22 cellular contexts compared by ENCODE assay signal in genomic region chr19:17659996-17660395, GRCh38. TPM values are rescaled to one million over a fixed set of nuclear protein-coding genes. Genes with fewer than 3 reads are reported as not detected.
"Had no signal": no experiment of that assay in that cellular context is flagged by ENCODE, and none has a peak within 500 bp of the region (broad histone marks: within the 10 kb centered on the region; RNA-seq: fewer than 3 reads in every experiment).

No MANE protein-coding gene starts in this region.

- H3K4me3 ChIP-seq: heart left ventricle, mucosa of descending colon, skin epidermis had no signal

- H3K27ac ChIP-seq: epithelial cell of prostate, parathyroid adenoma had no signal

- DNase-seq: activated T-cell treated with anti-CD3 and anti-CD28 coated beads, Interleukin-2, amount 50 U/mL, for 24 hours; cerebellar nuclear complex; cortex of kidney; islet precursor cell; left colon; mesendoderm; mucosa of descending colon; nephron progenitor cell; stimulated activated CD4-positive, alpha-beta T cell treated with anti-CD3 and anti-CD28 coated beads, Interleukin-2, amount 100 ng/mL, for 24 hours; stimulated activated naive CD8-positive, alpha-beta T cell treated with anti-CD3 and anti-CD28 coated beads, Interleukin-15, amount 100 ng/mL, for 72 hours; T-helper 9 cell had no signal

- H3K36me3 ChIP-seq: heart left ventricle had no signal

- H3K27me3 ChIP-seq: heart left ventricle had no signal

- ATAC-seq: activated naive CD4-positive, alpha-beta T cell treated with anti-CD3 and anti-CD28 coated beads, Interleukin-2, amount 50 U/mL, for 72 hours; activated T-helper 17 cell treated with anti-CD3 and anti-CD28 coated beads, Interleukin-2, amount 50 U/mL, for 72 hours; heart left ventricle; left colon; mucosa of descending colon; right cardiac atrium; stimulated activated effector memory CD8-positive, alpha-beta T cell treated with anti-CD3 and anti-CD28 coated beads, Interleukin-12 subunit alpha, Interleukin-12 subunit beta, amount 100 ng/mL, for 72 hours; stimulated activated naive CD8-positive, alpha-beta T cell treated with anti-CD3 and anti-CD28 coated beads, Interleukin-15, amount 100 ng/mL, for 72 hours; WTC11 had no signal

- H3K4me1 ChIP-seq: parathyroid adenoma had no signal

- FAIRE-seq: bronchial epithelial cell had no signal

- H2AFZ ChIP-seq: parathyroid adenoma had no signal

- H3K9ac ChIP-seq: parathyroid adenoma had no signal

RNA-seq across cellular contexts. Expression of gene UNC13A, which starts 28.2 kb away (rescaled TPM):
- total RNA-seq: lower leg skin had no signal
